In the genomic region with DNA sequence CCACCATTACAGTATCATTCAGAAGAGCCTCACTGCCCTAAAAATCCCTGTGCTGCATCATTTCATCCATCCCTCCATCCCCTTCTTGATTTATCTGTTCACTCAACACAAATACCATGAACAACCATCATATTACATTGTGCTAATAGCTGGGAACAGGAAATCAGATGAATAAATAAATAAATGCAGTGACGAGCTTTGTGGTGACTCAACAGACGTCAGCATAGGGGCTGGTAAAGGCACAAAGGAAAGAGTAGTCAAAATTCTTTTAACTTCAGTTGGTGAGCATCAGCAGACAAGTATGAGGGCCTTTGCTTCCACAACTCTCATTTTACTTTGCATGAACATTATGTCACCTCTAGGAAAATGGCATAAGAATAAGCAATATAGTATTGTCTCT, we compare ENCODE assay signal across 15 cellular contexts.
A peak's percentile ranks its signal among the peaks of the same experiment; 100 is the strongest.
DNase-seq lines count a peak whose midpoint lies in the region; ATAC-seq and TF ChIP-seq lines count a peak whose summit lies in the region.
"Had no signal": no experiment of that assay in that cellular context is flagged by ENCODE, and none has a peak within 500 bp of the region (broad histone marks: within the 10 kb centered on the region; RNA-seq: fewer than 3 reads in every experiment).

No MANE protein-coding gene starts in this region.

- no peak overlapping the region for H3K27ac Mint-ChIP-seq in activated naive CD4-positive, alpha-beta T cell treated with anti-CD3 and anti-CD28 coated beads, Interleukin-2, amount 10 ng/mL, durations not matched to agents 7 days and 5 days
- H3K27ac Mint-ChIP-seq: CD14-positive monocyte; natural killer cell treated with Interleukin-12 subunit alpha and Interleukin-12 subunit beta and Interleukin-15 and Interleukin-18, amount 100 ng/mL, for 72 hours had no signal

- intact Hi-C loops in uterus (cut with DNase I; ENCODE audit: low total_unique reads): no loop called here
- intact Hi-C loops in lower lobe of right lung (cut with DNase I): no loop called here

- H3K4me1 ChIP-seq in uterus (peaks cover 0 to 5% of the 10 kb centered on the region in 2 donors), lower lobe of right lung (no peaks in the 10 kb centered on the region)
- H3K4me1 ChIP-seq: SJCRH30 had no signal

- no peak for ATAC-seq in GM18517 (IDR thresholded peaks at IDR 0.05; ENCODE audit: unreplicated experiment)
- ATAC-seq in lower lobe of right lung: no peak
- ATAC-seq: left colon; natural killer cell treated with Interleukin-12 subunit alpha and Interleukin-12 subunit beta and Interleukin-15 and Interleukin-18, amount 100 ng/mL, for 72 hours had no signal

- no peaks in the 10 kb centered on the region for H3K36me3 Mint-ChIP-seq in activated naive CD4-positive, alpha-beta T cell treated with anti-CD3 and anti-CD28 coated beads, Interleukin-2, amount 10 ng/mL, durations not matched to agents 7 days and 5 days
- H3K36me3 Mint-ChIP-seq: CD14-positive monocyte; natural killer cell treated with Interleukin-12 subunit alpha and Interleukin-12 subunit beta and Interleukin-15 and Interleukin-18, amount 100 ng/mL, for 72 hours had no signal

- H3K4me3 ChIP-seq in choroid plexus epithelial cell (ENCODE audit: low read depth, low read length) (no peak overlapping the region), uterus (no peak overlapping the region), lower lobe of right lung (no peak overlapping the region)
- H3K4me3 ChIP-seq: SJCRH30, smooth muscle cell had no signal

- H3K4me3 Mint-ChIP-seq in activated naive CD4-positive, alpha-beta T cell treated with anti-CD3 and anti-CD28 coated beads, Interleukin-2, amount 10 ng/mL, durations not matched to agents 7 days and 5 days: no peak overlapping the region
- H3K4me3 Mint-ChIP-seq: CD14-positive monocyte; natural killer cell treated with Interleukin-12 subunit alpha and Interleukin-12 subunit beta and Interleukin-15 and Interleukin-18, amount 100 ng/mL, for 72 hours had no signal

- no peaks in the 10 kb centered on the region for H3K9me3 ChIP-seq in uterus
- H3K9me3 ChIP-seq in lower lobe of right lung: no peaks in the 10 kb centered on the region
- H3K9me3 ChIP-seq: SJCRH30 had no signal

- CTCF ChIA-PET in activated naive CD4-positive, alpha-beta T cell treated with anti-CD3 and anti-CD28 coated beads, Interleukin-2, amount 10 ng/mL, durations not matched to agents 7 days and 5 days (lab: Charles Lee): no interaction called here

- DNase-seq in AG09319 (ENCODE audit: extremely low read depth, low read depth): peak; percentile 63
- peak; percentile 6 for DNase-seq in NCI-H226
- DNase-seq in choroid plexus epithelial cell (ENCODE audit: low read depth): peak; percentile 95
- peak; percentile 32 for DNase-seq in myocyte (ENCODE audit: low read depth)
- no peak for DNase-seq in uterus
- no peak for DNase-seq in lower lobe of right lung
- no peak for DNase-seq in activated naive CD4-positive, alpha-beta T cell treated with anti-CD3 and anti-CD28 coated beads, Interleukin-2, amount 10 ng/mL, durations not matched to agents 7 days and 5 days
- DNase-seq: activated CD4-positive, CD25-positive, alpha-beta regulatory T cell; left colon; NCI-H748 treated with DMSO at 0.1 percent for 48 hours; SJCRH30 had no signal

- H3K27ac ChIP-seq in uterus: peak overlapping the region in 1 of 2 donors; percentile 30
- H3K27ac ChIP-seq in lower lobe of right lung: no peak overlapping the region
- H3K27ac ChIP-seq: SJCRH30 had no signal

- TF ChIP-seq POLR2A in uterus (IDR thresholded peaks at IDR 0.05): no peak

- no peaks in the 10 kb centered on the region for H3K9me3 Mint-ChIP-seq in activated naive CD4-positive, alpha-beta T cell treated with anti-CD3 and anti-CD28 coated beads, Interleukin-2, amount 10 ng/mL, durations not matched to agents 7 days and 5 days
- H3K9me3 Mint-ChIP-seq: natural killer cell treated with Interleukin-12 subunit alpha and Interleukin-12 subunit beta and Interleukin-15 and Interleukin-18, amount 100 ng/mL, for 72 hours had no signal

- H3K4me1 Mint-ChIP-seq in activated naive CD4-positive, alpha-beta T cell treated with anti-CD3 and anti-CD28 coated beads, Interleukin-2, amount 10 ng/mL, durations not matched to agents 7 days and 5 days: peaks cover 2% of the 10 kb centered on the region
- H3K4me1 Mint-ChIP-seq: CD14-positive monocyte had no signal

- TF ChIP-seq CTCF in AG09319 (IDR thresholded peaks at IDR 0.05; ENCODE audit: low read depth, low read length) (no peak), choroid plexus epithelial cell (conservative IDR thresholded peaks at IDR 0.05; ENCODE audit: low read depth, low read length) (no peak), uterus (IDR thresholded peaks at IDR 0.05) (no peak), lower lobe of right lung (IDR thresholded peaks at IDR 0.05) (no peak)

- peaks cover 4% of the 10 kb centered on the region for H3K27me3 Mint-ChIP-seq in activated naive CD4-positive, alpha-beta T cell treated with anti-CD3 and anti-CD28 coated beads, Interleukin-2, amount 10 ng/mL, durations not matched to agents 7 days and 5 days

- H3K27me3 ChIP-seq in uterus (no peaks in the 10 kb centered on the region), lower lobe of right lung (ENCODE audit: low read depth) (no peaks in the 10 kb centered on the region)
- H3K27me3 ChIP-seq: SJCRH30 had no signal

- H3K36me3 ChIP-seq in uterus (no peaks in the 10 kb centered on the region), lower lobe of right lung (no peaks in the 10 kb centered on the region)
- H3K36me3 ChIP-seq: SJCRH30 had no signal

Comparison
In these comparisons a context has a peak if more than half of its experiments do, and no peak if none do; other contexts are left out.
1. DNase-seq: peak in AG09319 (single experiment), NCI-H226 (single experiment), choroid plexus epithelial cell (single experiment) and myocyte (single experiment); none in uterus (0 of 2), lower lobe of right lung (single experiment) and activated naive CD4-positive, alpha-beta T cell treated with anti-CD3 and anti-CD28 coated beads, Interleukin-2, amount 10 ng/mL, durations not matched to agents 7 days and 5 days (single experiment).